Comparison of ENCODE assay signal across 26 cellular contexts in genomic region chr1:170407138-170407537, GRCh38.
DNase-seq lines count a peak whose midpoint lies in the region; ATAC-seq, FAIRE-seq and TF ChIP-seq lines count a peak whose summit lies in the region.
"Had no signal": no experiment of that assay in that cellular context is flagged by ENCODE, and none has a peak within 500 bp of the region (broad histone marks: within the 10 kb centered on the region; RNA-seq: fewer than 3 reads in every experiment).

No MANE protein-coding gene starts in this region.

- DNase-seq in AG10803 (ENCODE audit: low read depth) (peak; percentile 14), HFFc6 (peak; percentile 21), astrocyte (ENCODE audit: low read depth) (peak; percentile 10), non-pigmented ciliary epithelial cell (ENCODE audit: low read depth) (peak; percentile 17), ascending aorta (ENCODE audit: low spot score in 2 of 2) (no peak), occipital lobe (lab: John Stamatoyannopoulos, UW) (no peak), NCI-H1105 (lab: John Stamatoyannopoulos, UW) (no peak)
- DNase-seq: CD4-positive, alpha-beta T cell; COR-L47; DMS 273 treated with DMSO at 0.1 percent for 48 hours; DMS79 treated with DMSO at 0.1 percent for 48 hours; GOT3; NCI-H1092; NCI-H1436 treated with DMSO at 0.1 percent for 48 hours; NCI-H2029; NCI-H2227 treated with DMSO at 0.1 percent for 48 hours; NCI-H510A; NK-92 treated with Interleukin-12 subunit alpha and Interleukin-12 subunit beta, amount 100 ng/mL, for 24 hours; Peyer's patch; SJCRH30 had no signal

- H3K27ac Mint-ChIP-seq in HFFc6 = peak overlapping the region; percentile 83
- no peak overlapping the region for H3K27ac Mint-ChIP-seq in astrocyte (ENCODE audit: unreplicated experiment)
- H3K27ac Mint-ChIP-seq: B cell; CD4-positive, alpha-beta T cell had no signal

- intact Hi-C loops in ascending aorta (cut with DNase I) = no loop called here

- ATAC-seq in GM18502 (IDR thresholded peaks at IDR 0.05; ENCODE audit: poor library complexity, unreplicated experiment) = no peak
- ATAC-seq: GM12878, HCT116, K562 had no signal

- no peaks in the 10 kb centered on the region for H3K9me3 ChIP-seq in astrocyte (ENCODE audit: insufficient read depth, low read depth, low read length)
- H3K9me3 ChIP-seq in ascending aorta = no peaks in the 10 kb centered on the region
- H3K9me3 ChIP-seq: Peyer's patch, SJCRH30 had no signal

- TF ChIP-seq CTCF in AG10803 (conservative IDR thresholded peaks at IDR 0.05; ENCODE audit: low read length) (no peak), HFFc6 (IDR thresholded peaks at IDR 0.05) (no peak), astrocyte (IDR thresholded peaks at IDR 0.05; ENCODE audit: insufficient read depth, low read depth, low read length) (no peak), ascending aorta (IDR thresholded peaks at IDR 0.05) (no peak)

- no peak overlapping the region for H3K9ac ChIP-seq in astrocyte (ENCODE audit: low read length)

- H2AFZ ChIP-seq in astrocyte (ENCODE audit: low read depth, low read length) = no peak overlapping the region

- no peak overlapping the region for H3K4me2 ChIP-seq in astrocyte (ENCODE audit: low read length)

- H3K4me1 Mint-ChIP-seq in HFFc6 (ENCODE audit: low read depth) (peaks cover 76% of the 10 kb centered on the region), astrocyte (ENCODE audit: low read depth, unreplicated experiment) (peaks cover 9% of the 10 kb centered on the region)
- H3K4me1 Mint-ChIP-seq: B cell had no signal

- H3K36me3 ChIP-seq in astrocyte (ENCODE audit: insufficient read depth, low read length) (no peaks in the 10 kb centered on the region), ascending aorta (no peaks in the 10 kb centered on the region)
- H3K36me3 ChIP-seq: Peyer's patch, SJCRH30 had no signal

- FAIRE-seq in astrocyte (lab: Jason Lieb, UNC) = peak; percentile 81
- FAIRE-seq: A204.1, GM12878, K562 had no signal

- no peaks in the 10 kb centered on the region for H3K27me3 ChIP-seq in astrocyte (ENCODE audit: insufficient read depth, low read length)
- no peaks in the 10 kb centered on the region for H3K27me3 ChIP-seq in ascending aorta
- H3K27me3 ChIP-seq: Peyer's patch, SJCRH30 had no signal

- H3K27ac ChIP-seq in astrocyte (ENCODE audit: low read depth, low read length) (peak overlapping the region; percentile 6), ascending aorta (no peak overlapping the region)
- H3K27ac ChIP-seq: Peyer's patch, SJCRH30 had no signal

- H3K79me2 ChIP-seq in astrocyte (ENCODE audit: insufficient read depth, low read length) = no peaks in the 10 kb centered on the region

- no peaks in the 10 kb centered on the region for H3K9me3 Mint-ChIP-seq in HFFc6
- no peaks in the 10 kb centered on the region for H3K9me3 Mint-ChIP-seq in astrocyte (ENCODE audit: unreplicated experiment)
- H3K9me3 Mint-ChIP-seq: CD4-positive, alpha-beta T cell had no signal

- H3K4me3 ChIP-seq in AG10803 (ENCODE audit: low read length) = no peak overlapping the region
- H3K4me3 ChIP-seq in astrocyte (ENCODE audit: insufficient read depth, low read depth, low read length) = no peak overlapping the region
- no peak overlapping the region for H3K4me3 ChIP-seq in ascending aorta
- H3K4me3 ChIP-seq: GM12878, K562, Peyer's patch, SJCRH30 had no signal

- H3K36me3 Mint-ChIP-seq in HFFc6 (ENCODE audit: low read depth) (peaks cover 12% of the 10 kb centered on the region), astrocyte (ENCODE audit: low read depth, unreplicated experiment) (no peaks in the 10 kb centered on the region)

- H4K20me1 ChIP-seq in astrocyte (ENCODE audit: insufficient read depth, low read length) = no peaks in the 10 kb centered on the region

- H3K27me3 Mint-ChIP-seq in HFFc6 (ENCODE audit: insufficient read depth) (no peaks in the 10 kb centered on the region), astrocyte (ENCODE audit: low read depth, unreplicated experiment) (no peaks in the 10 kb centered on the region)
- H3K27me3 Mint-ChIP-seq: B cell; CD4-positive, alpha-beta T cell had no signal

- no peak overlapping the region; the same call in 1 of the 2 replicates for H3K4me3 Mint-ChIP-seq in HFFc6
- no peak overlapping the region for H3K4me3 Mint-ChIP-seq in astrocyte (ENCODE audit: unreplicated experiment)
- H3K4me3 Mint-ChIP-seq: B cell; CD4-positive, alpha-beta T cell had no signal

- H3K4me1 ChIP-seq in astrocyte (ENCODE audit: insufficient read depth, low read length) = peaks cover 10% of the 10 kb centered on the region
- peaks cover 0 to 14% of the 10 kb centered on the region in 2 donors for H3K4me1 ChIP-seq in ascending aorta
- H3K4me1 ChIP-seq: Peyer's patch, SJCRH30 had no signal

Comparison
In these comparisons a context has a peak if more than half of its experiments do, and no peak if none do; other contexts are left out.
1. DNase-seq: peak in AG10803 (single experiment), HFFc6 (single experiment), astrocyte (single experiment) and non-pigmented ciliary epithelial cell (single experiment); none in ascending aorta (0 of 2), occipital lobe (single experiment) and NCI-H1105 (single experiment).